In the genomic region with DNA sequence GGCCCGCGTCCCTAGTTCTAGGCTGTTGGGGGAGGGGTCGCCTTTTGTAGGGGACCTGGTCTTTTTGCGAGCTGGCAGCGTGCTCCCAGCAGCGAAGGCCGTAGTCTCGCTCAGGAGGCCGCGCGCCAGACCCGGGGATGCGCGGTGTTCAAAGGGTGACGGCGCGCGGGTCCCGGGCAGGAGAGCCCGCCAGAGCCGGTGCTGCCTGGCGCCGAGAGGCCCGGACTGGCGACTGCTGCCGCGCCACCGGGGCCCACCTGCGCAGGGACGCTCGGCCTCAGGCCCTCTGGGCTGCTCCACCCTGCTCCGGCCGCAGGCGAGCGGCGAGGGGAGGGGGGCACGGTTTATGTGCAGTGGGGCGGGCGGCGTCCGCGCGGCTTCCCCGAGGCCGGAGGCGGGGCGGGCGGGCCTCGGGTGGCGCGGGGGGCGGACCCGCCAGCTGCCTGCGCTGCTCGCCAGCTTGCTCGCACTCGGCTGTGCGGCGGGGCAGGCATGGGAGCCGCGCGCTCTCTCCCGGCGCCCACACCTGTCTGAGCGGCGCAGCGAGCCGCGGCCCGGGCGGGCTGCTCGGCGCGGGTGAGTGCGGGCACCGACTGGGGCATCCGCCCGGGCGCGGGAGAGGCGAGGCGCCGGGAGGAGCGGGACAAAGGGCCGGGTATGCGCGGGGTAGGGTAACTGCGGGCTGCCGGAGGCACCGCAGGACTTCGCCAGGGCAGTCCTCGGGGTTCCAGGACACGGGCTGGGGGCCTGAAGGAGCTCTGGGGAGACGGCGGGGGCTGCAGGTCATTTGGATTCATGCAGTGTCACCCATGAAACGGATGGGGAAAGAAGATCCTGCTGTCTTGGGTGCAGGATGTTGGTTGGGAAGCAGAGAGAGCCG, we compare ENCODE assay signal across 8 cellular contexts. TPM values are rescaled to one million over a fixed set of nuclear protein-coding genes. Genes with fewer than 3 reads are reported as not detected.
DNase-seq lines count a peak whose midpoint lies in the region; ATAC-seq and TF ChIP-seq lines count a peak whose summit lies in the region.

PRSS23 (plus strand) TSS at position 467 of the 880 bp plus-strand sequence. CDS start 7,102 bp downstream, outside the sequence.

- TF ChIP-seq CTCF in WERI-Rb-1 (IDR thresholded peaks at IDR 0.05; ENCODE audit: low read depth, low read length): no peak
- TF ChIP-seq CTCF in endodermal cell (conservative IDR thresholded peaks at IDR 0.05): no peak

- H3K4me3 Mint-ChIP-seq in endodermal cell (peak within 1 kb of the TSS; percentile 62), memory B cell (peak within 1 kb of the TSS; percentile 55)
- H3K4me3 Mint-ChIP-seq in stimulated activated naive B cell treated with anti-CD40 and anti-IgM and Interleukin-4, amounts not matched to agents 10 μg/mL and 1 μg/mL and 100 μg/mL, for 72 hours: peak within 1 kb of the TSS; percentile 72 to 78

- no peak within 1 kb of the TSS for H3K27ac Mint-ChIP-seq in endodermal cell
- no peak within 1 kb of the TSS for H3K27ac Mint-ChIP-seq in memory B cell
- no peak within 1 kb of the TSS for H3K27ac Mint-ChIP-seq in stimulated activated naive B cell treated with anti-CD40 and anti-IgM and Interleukin-4, amounts not matched to agents 10 μg/mL and 1 μg/mL and 100 μg/mL, for 72 hours

- peak within 1 kb of the TSS; percentile 80 for H3K27ac ChIP-seq in WERI-Rb-1
- no peak within 1 kb of the TSS for H3K27ac ChIP-seq in endodermal cell (ENCODE audit: low read depth, low read length)

- H3K36me3 Mint-ChIP-seq in endodermal cell (ENCODE audit: low read depth): no peaks in the 10 kb centered on the region
- no peaks in the 10 kb centered on the region for H3K36me3 Mint-ChIP-seq in memory B cell
- no peaks in the 10 kb centered on the region for H3K36me3 Mint-ChIP-seq in stimulated activated naive B cell treated with anti-CD40 and anti-IgM and Interleukin-4, amounts not matched to agents 10 μg/mL and 1 μg/mL and 100 μg/mL, for 72 hours

- 0% methylated on average over 26 to 97 of the region's 97 CpGs for WGBS in endodermal cell (ENCODE audit: insufficient coverage in 1 of 2, insufficient read length in 1 of 2), 2 experiments

- DNase-seq in NOMO-1 treated with DMSO at 0.1 percent for 48 hours (lab: John Stamatoyannopoulos, UW; ENCODE audit: unreplicated experiment) (peak; percentile 5), NOMO-1 (lab: John Stamatoyannopoulos, UW; ENCODE audit: unreplicated experiment in 2 of 2) (no peak), HuH-7.5 (ENCODE audit: low spot score) (peak; percentile 53), WERI-Rb-1 (peak; percentile 85), endodermal cell (peak; percentile 87), memory B cell (ENCODE audit: low spot score in 2 of 2) (no peak)
- DNase-seq in stimulated activated naive B cell treated with anti-CD40 and anti-IgM and Interleukin-4, amounts not matched to agents 10 μg/mL and 1 μg/mL and 100 μg/mL, for 72 hours: no peak

- peaks cover 23% of the 10 kb centered on the region for H3K4me1 ChIP-seq in endodermal cell (ENCODE audit: control insufficient read depth, insufficient read depth, low read length)

- no peaks in the 10 kb centered on the region for H3K9me3 ChIP-seq in WERI-Rb-1 (ENCODE audit: severe bottlenecking)
- no peaks in the 10 kb centered on the region for H3K9me3 ChIP-seq in endodermal cell (ENCODE audit: control insufficient read depth, low read length)

- H3K27me3 Mint-ChIP-seq in endodermal cell (ENCODE audit: insufficient read depth) (peaks cover 87% of the 10 kb centered on the region), memory B cell (peaks cover 18% of the 10 kb centered on the region)
- peaks cover 38 to 41% of the 10 kb centered on the region in 2 donors for H3K27me3 Mint-ChIP-seq in stimulated activated naive B cell treated with anti-CD40 and anti-IgM and Interleukin-4, amounts not matched to agents 10 μg/mL and 1 μg/mL and 100 μg/mL, for 72 hours

- H3K36me3 ChIP-seq in WERI-Rb-1: no peaks in the 10 kb centered on the region
- H3K36me3 ChIP-seq in endodermal cell (ENCODE audit: control insufficient read depth, insufficient read depth, low read length): no peaks in the 10 kb centered on the region

- H3K9me3 Mint-ChIP-seq in endodermal cell (no peaks in the 10 kb centered on the region), memory B cell (no peaks in the 10 kb centered on the region)
- no peaks in the 10 kb centered on the region for H3K9me3 Mint-ChIP-seq in stimulated activated naive B cell treated with anti-CD40 and anti-IgM and Interleukin-4, amounts not matched to agents 10 μg/mL and 1 μg/mL and 100 μg/mL, for 72 hours

- H3K27me3 ChIP-seq in WERI-Rb-1 (ENCODE audit: insufficient read depth, low read depth, severe bottlenecking) (no peaks in the 10 kb centered on the region), endodermal cell (ENCODE audit: control insufficient read depth, insufficient read depth, low read length, poor library complexity, severe bottlenecking) (peaks cover 63% of the 10 kb centered on the region)

- ATAC-seq in memory B cell (ENCODE audit: low read depth) (peak; percentile 27), HG02623 (IDR thresholded peaks at IDR 0.05; ENCODE audit: unreplicated experiment) (no peak)
- peak; percentile 75 to 76 for ATAC-seq in stimulated activated naive B cell treated with anti-CD40 and anti-IgM and Interleukin-4, amounts not matched to agents 10 μg/mL and 1 μg/mL and 100 μg/mL, for 72 hours (replicated peaks)

- H3K4me1 Mint-ChIP-seq in endodermal cell: peaks cover 33% of the 10 kb centered on the region
- peaks cover 8% of the 10 kb centered on the region for H3K4me1 Mint-ChIP-seq in memory B cell
- H3K4me1 Mint-ChIP-seq in stimulated activated naive B cell treated with anti-CD40 and anti-IgM and Interleukin-4, amounts not matched to agents 10 μg/mL and 1 μg/mL and 100 μg/mL, for 72 hours: peaks cover 7 to 14% of the 10 kb centered on the region in 2 donors

- H3K9ac ChIP-seq in endodermal cell (ENCODE audit: extremely low read depth, low read length, poor library complexity, severe bottlenecking): peak within 1 kb of the TSS; percentile 37

- H3K4me3 ChIP-seq in WERI-Rb-1 (ENCODE audit: low read depth, low read length) (peak within 1 kb of the TSS; percentile 89), endodermal cell (ENCODE audit: low read length) (peak within 1 kb of the TSS; percentile 83)

RNA-seq across cellular contexts. Expression of gene PRSS23, which starts in this region (rescaled TPM):
- 1 to 10 TPM; 2.4 to 3.3 TPM for total RNA-seq in endodermal cell
- 33.3 TPM for polyA plus RNA-seq in endodermal cell (2013, experiment 1 of 2)
- polyA plus RNA-seq in endodermal cell (2013, experiment 2 of 2): 32.0 TPM

Comparison
In these comparisons a context has a peak if more than half of its experiments do, and no peak if none do; other contexts are left out.
1. DNase-seq: peak in NOMO-1 treated with DMSO at 0.1 percent for 48 hours (single experiment), HuH-7.5 (single experiment), WERI-Rb-1 (single experiment) and endodermal cell (single experiment); none in NOMO-1 (0 of 2), memory B cell (0 of 2) and stimulated activated naive B cell treated with anti-CD40 and anti-IgM and Interleukin-4, amounts not matched to agents 10 μg/mL and 1 μg/mL and 100 μg/mL, for 72 hours (single experiment).
2. Peak in every context shown above with its lines, with median percentiles within 50 percentile points of each other: H3K4me3 Mint-ChIP-seq.